ENCODE assay signal across 21 cellular contexts in the genomic region with DNA sequence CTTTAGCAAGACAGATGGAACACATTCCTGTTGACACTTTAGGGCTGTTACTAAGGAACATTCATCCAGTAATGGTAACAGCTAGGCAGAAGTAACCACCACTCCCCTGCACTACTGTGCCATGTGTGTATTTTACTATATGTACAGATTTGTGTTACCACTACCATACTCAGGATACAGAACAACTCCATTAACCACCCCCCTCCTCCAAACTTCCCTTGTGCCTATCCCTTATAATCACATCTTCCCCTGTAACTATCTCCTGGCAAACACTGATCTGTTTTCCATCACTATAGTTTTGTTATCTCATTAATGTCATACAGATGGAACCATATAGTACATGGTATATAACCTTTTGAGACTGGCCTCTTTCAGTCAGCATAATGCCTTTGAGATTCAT. TPM values are rescaled to one million over a fixed set of nuclear protein-coding genes. Genes with fewer than 3 reads are reported as not detected.
DNase-seq lines count a peak whose midpoint lies in the region; FAIRE-seq and TF ChIP-seq lines count a peak whose summit lies in the region.
"Had no signal": no experiment of that assay in that cellular context is flagged by ENCODE, and none has a peak within 500 bp of the region (broad histone marks: within the 10 kb centered on the region; RNA-seq: fewer than 3 reads in every experiment).

No MANE protein-coding gene starts in this region.

- peak; percentile 64 for FAIRE-seq in D721Med (lab: Jason Lieb, UNC)
- FAIRE-seq: A549, GM12878, GM12892, GM18507 had no signal

- TF ChIP-seq CTCF in D721Med (IDR thresholded peaks at IDR 0.05; ENCODE audit: insufficient read depth, missing control alignments), result no peak

- DNase-seq in DMS53 (lab: John Stamatoyannopoulos, UW) (peak; percentile 7), DMS53 treated with DMSO at 0.1 percent for 48 hours (lab: John Stamatoyannopoulos, UW; ENCODE audit: unreplicated experiment) (no peak), D721Med (ENCODE audit: insufficient read length, low spot score) (no peak), SK-N-DZ (ENCODE audit: low spot score) (peak; percentile 62), hypothalamus (lab: John Stamatoyannopoulos, UW) (no peak)
- DNase-seq in activated T-cell treated with anti-CD3 and anti-CD28 coated beads, Interleukin-2, amount 50 U/mL, for 48 hours, result no peak
- DNase-seq: AML-193; Caco-2; Calu3; CD4-positive, alpha-beta T cell; CD8-positive, alpha-beta T cell; DMS 273 treated with DMSO at 0.1 percent for 48 hours; DMS153; DMS79; DND-41; EL; GDM1 had no signal

RNA-seq across cellular contexts. Expression of a gene that starts 3.9 kb away (rescaled TPM):
- polyA plus RNA-seq in SK-N-DZ (2014; cell fraction: cytosol; rRNA removed), result 9.5 and 11.5 TPM in 2 replicates
- 5.9 and 9.3 TPM in 2 replicates for polyA plus RNA-seq in SK-N-DZ (2014; cell fraction: nucleus; rRNA removed)

Comparison
In these comparisons a context has a peak if more than half of its experiments do, and no peak if none do; other contexts are left out.
1. DNase-seq: peak in DMS53 (single experiment) and SK-N-DZ (single experiment); none in DMS53 treated with DMSO at 0.1 percent for 48 hours (single experiment), D721Med (single experiment), activated T-cell treated with anti-CD3 and anti-CD28 coated beads, Interleukin-2, amount 50 U/mL, for 48 hours (0 of 2) and hypothalamus (0 of 51).